1 cellular context compared by ENCODE assay signal in genomic region chr12:53989227-53990113, GRCh38.
TF ChIP-seq lines count a peak whose summit lies in the region.

No MANE protein-coding gene starts in this region.

TF ChIP-seq in K562, 482 proteins besides CTCF, POLR2A, EP300 and RAD21:
- TF ChIP-seq ZNF263 (CRISPR knock-in tag; IDR thresholded peaks at IDR 0.05; ENCODE audit: borderline replicate concordance), result peak; percentile 76
- peak; percentile 18; the same call in 1 of the 2 replicates for TF ChIP-seq JUND (IDR thresholded peaks at IDR 0.05; ENCODE audit: borderline replicate concordance, low read depth, low read length)
- no peak; the same call in 2 of the 3 replicates for TF ChIP-seq JUND (tag; IDR thresholded peaks at IDR 0.05; ENCODE audit: borderline replicate concordance, low read depth, low read length)
- 0 out of 4 replicates have a peak, but pooled peaks of 1 of the 2 experiments have one; percentile 11 for TF ChIP-seq SRF (CRISPR knock-in tag; IDR thresholded peaks at IDR 0.05)
- TF ChIP-seq NBN (IDR thresholded peaks at IDR 0.05; ENCODE audit: low read depth), result peak; percentile 6; the same call in 1 of the 2 replicates
- TF ChIP-seq EGR1 (conservative IDR thresholded peaks at IDR 0.05), result peak; percentile 76
- peak; percentile 39; the same call in 1 of the 2 replicates for TF ChIP-seq VEZF1 (CRISPR knock-in tag; IDR thresholded peaks at IDR 0.05)
- TF ChIP-seq ZEB2 (IDR thresholded peaks at IDR 0.05), result no peak
- TF ChIP-seq SMC3 (conservative IDR thresholded peaks at IDR 0.05; ENCODE audit: insufficient read depth, low read depth, low read length), result 0 out of 2 replicates have a peak, but pooled peaks have one; percentile 7
- TF ChIP-seq, protein P1, sequence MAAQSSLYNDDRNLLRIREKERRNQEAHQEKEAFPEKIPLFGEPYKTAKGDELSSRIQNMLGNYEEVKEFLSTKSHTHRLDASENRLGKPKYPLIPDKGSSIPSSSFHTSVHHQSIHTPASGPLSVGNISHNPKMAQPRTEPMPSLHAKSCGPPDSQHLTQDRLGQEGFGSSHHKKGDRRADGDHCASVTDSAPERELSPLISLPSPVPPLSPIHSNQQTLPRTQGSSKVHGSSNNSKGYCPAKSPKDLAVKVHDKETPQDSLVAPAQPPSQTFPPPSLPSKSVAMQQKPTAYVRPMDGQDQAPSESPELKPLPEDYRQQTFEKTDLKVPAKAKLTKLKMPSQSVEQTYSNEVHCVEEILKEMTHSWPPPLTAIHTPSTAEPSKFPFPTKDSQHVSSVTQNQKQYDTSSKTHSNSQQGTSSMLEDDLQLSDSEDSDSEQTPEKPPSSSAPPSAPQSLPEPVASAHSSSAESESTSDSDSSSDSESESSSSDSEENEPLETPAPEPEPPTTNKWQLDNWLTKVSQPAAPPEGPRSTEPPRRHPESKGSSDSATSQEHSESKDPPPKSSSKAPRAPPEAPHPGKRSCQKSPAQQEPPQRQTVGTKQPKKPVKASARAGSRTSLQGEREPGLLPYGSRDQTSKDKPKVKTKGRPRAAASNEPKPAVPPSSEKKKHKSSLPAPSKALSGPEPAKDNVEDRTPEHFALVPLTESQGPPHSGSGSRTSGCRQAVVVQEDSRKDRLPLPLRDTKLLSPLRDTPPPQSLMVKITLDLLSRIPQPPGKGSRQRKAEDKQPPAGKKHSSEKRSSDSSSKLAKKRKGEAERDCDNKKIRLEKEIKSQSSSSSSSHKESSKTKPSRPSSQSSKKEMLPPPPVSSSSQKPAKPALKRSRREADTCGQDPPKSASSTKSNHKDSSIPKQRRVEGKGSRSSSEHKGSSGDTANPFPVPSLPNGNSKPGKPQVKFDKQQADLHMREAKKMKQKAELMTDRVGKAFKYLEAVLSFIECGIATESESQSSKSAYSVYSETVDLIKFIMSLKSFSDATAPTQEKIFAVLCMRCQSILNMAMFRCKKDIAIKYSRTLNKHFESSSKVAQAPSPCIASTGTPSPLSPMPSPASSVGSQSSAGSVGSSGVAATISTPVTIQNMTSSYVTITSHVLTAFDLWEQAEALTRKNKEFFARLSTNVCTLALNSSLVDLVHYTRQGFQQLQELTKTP (IDR thresholded peaks at IDR 0.05; ENCODE audit: low read depth in 1 of 2, partially characterized antibody in 2 of 2), result peak in 1 of 2 experiments; percentile 14
- peak; percentile 35; the same call in 1 of the 2 replicates for TF ChIP-seq SMARCA5 (IDR thresholded peaks at IDR 0.05)
- peak; percentile 27; the same call in 1 of the 2 replicates for TF ChIP-seq PKNOX1 (IDR thresholded peaks at IDR 0.05)
- TF ChIP-seq, protein P2, sequence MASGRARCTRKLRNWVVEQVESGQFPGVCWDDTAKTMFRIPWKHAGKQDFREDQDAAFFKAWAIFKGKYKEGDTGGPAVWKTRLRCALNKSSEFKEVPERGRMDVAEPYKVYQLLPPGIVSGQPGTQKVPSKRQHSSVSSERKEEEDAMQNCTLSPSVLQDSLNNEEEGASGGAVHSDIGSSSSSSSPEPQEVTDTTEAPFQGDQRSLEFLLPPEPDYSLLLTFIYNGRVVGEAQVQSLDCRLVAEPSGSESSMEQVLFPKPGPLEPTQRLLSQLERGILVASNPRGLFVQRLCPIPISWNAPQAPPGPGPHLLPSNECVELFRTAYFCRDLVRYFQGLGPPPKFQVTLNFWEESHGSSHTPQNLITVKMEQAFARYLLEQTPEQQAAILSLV (tag; IDR thresholded peaks at IDR 0.05), result no peak
- TF ChIP-seq ILK (tag; IDR thresholded peaks at IDR 0.05; ENCODE audit: borderline replicate concordance, low read depth), result no peak
